29 cellular contexts compared by ENCODE assay signal in the genomic region with DNA sequence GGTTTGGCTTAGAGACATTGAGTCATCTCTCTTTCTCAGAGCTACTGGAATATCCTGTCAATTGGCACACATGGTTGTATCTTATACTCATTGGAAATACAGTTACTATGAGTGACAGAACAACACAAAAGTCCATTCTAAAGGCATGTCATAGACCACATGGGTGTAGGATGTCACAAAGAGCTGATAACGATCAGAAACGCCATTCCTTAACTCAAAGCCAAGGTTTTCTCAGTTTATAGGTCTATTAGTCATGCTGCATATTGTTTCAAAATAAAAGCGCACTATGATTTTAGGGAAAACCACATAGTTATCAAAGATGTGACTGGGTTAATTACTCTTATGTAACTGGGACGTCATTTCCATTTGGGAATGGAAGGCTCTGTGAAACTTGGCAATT.
DNase-seq lines count a peak whose midpoint lies in the region; ATAC-seq and TF ChIP-seq lines count a peak whose summit lies in the region.
"Had no signal": no experiment of that assay in that cellular context is flagged by ENCODE, and none has a peak within 500 bp of the region (broad histone marks: within the 10 kb centered on the region; RNA-seq: fewer than 3 reads in every experiment).

No MANE protein-coding gene starts in this region.

- peak; percentile 95 for ATAC-seq in RWPE2 (ENCODE audit: low read depth)
- ATAC-seq in activated T-cell treated with anti-CD3 and anti-CD28 coated beads, Interleukin-2, amount 50 U/mL, for 72 hours (replicated peaks in 1 of 2): no peak
- ATAC-seq: mucosa of descending colon, psoas muscle, T-helper 17 cell had no signal

- no peaks in the 10 kb centered on the region for H3K36me3 ChIP-seq in RWPE2 (ENCODE audit: low read depth)
- H3K36me3 ChIP-seq: left ventricle myocardium inferior, SJCRH30, stomach, upper lobe of left lung had no signal

- peak; percentile 65 for DNase-seq in A172 (ENCODE audit: low spot score)
- DNase-seq in H4 (ENCODE audit: low spot score): peak; percentile 56
- DNase-seq in RWPE2 (ENCODE audit: low spot score): no peak
- DNase-seq in epithelial cell of prostate (ENCODE audit: low read depth, low spot score): peak; percentile 74
- DNase-seq in AG08396 (ENCODE audit: low spot score): no peak
- DNase-seq in activated T-cell treated with anti-CD3 and anti-CD28 coated beads, Interleukin-2, amount 50 U/mL, for 72 hours: no peak
- no peak for DNase-seq in hypothalamus (lab: John Stamatoyannopoulos, UW)
- no peak for DNase-seq in NOMO-1 treated with dmso at 0.1 percent for 144 hours (lab: John Stamatoyannopoulos, UW; ENCODE audit: unreplicated experiment)
- DNase-seq: 8988T; activated CD4-positive, alpha-beta memory T cell treated with anti-CD3 and anti-CD28 coated beads for 36 hours; activated naive CD4-positive, alpha-beta T cell treated with anti-CD3 and anti-CD28 coated beads for 36 hours; activated T-cell treated with anti-CD3 and anti-CD28 coated beads, Interleukin-2, amount 50 U/mL, for 1 hour; dermis blood vessel endothelial cell; DMS53; left ventricle myocardium inferior; mucosa of descending colon; NCI-H1417; NCI-H526 treated with DMSO at 0.1 percent for 48 hours; psoas muscle; small intestine; stimulated activated CD4-positive, alpha-beta T cell treated with anti-CD3 and anti-CD28 coated beads, Interleukin-2, amount 100 ng/mL, for 48 hours; stomach; T-helper 17 cell; upper lobe of left lung had no signal

- no peaks in the 10 kb centered on the region for H3K4me1 Mint-ChIP-seq in activated T-cell treated with anti-CD3 and anti-CD28 coated beads, Interleukin-2, amount 50 U/mL, for 72 hours (ENCODE audit: low read depth)
- H3K4me1 Mint-ChIP-seq: brain, CD14-positive monocyte, neural crest cell, T-helper 17 cell had no signal

- H3K9me3 ChIP-seq in RWPE2 (ENCODE audit: severe bottlenecking): no peaks in the 10 kb centered on the region
- H3K9me3 ChIP-seq: left ventricle myocardium inferior, mucosa of descending colon, psoas muscle, SJCRH30, stomach, upper lobe of left lung had no signal

- TF ChIP-seq CTCF in RWPE2 (IDR thresholded peaks at IDR 0.05; ENCODE audit: poor library complexity, severe bottlenecking): no peak

- peaks cover 22% of the 10 kb centered on the region for H3K27me3 Mint-ChIP-seq in activated T-cell treated with anti-CD3 and anti-CD28 coated beads, Interleukin-2, amount 50 U/mL, for 72 hours (ENCODE audit: low read depth)

- H3K27ac Mint-ChIP-seq in activated T-cell treated with anti-CD3 and anti-CD28 coated beads, Interleukin-2, amount 50 U/mL, for 72 hours: no peak overlapping the region
- H3K27ac Mint-ChIP-seq: activated CD4-positive, alpha-beta memory T cell treated with anti-CD3 and anti-CD28 coated beads for 36 hours; activated naive CD4-positive, alpha-beta T cell treated with anti-CD3 and anti-CD28 coated beads for 36 hours; brain; CD14-positive monocyte; T-helper 17 cell had no signal

- no peak overlapping the region for H3K4me3 ChIP-seq in RWPE2 (ENCODE audit: severe bottlenecking)
- H3K4me3 ChIP-seq: left ventricle myocardium inferior, mucosa of descending colon, psoas muscle, SJCRH30, stomach, upper lobe of left lung had no signal

- H3K9me3 Mint-ChIP-seq in activated T-cell treated with anti-CD3 and anti-CD28 coated beads, Interleukin-2, amount 50 U/mL, for 72 hours: peaks cover 0 to 4% of the 10 kb centered on the region in 2 donors
- H3K9me3 Mint-ChIP-seq: activated CD4-positive, alpha-beta memory T cell treated with anti-CD3 and anti-CD28 coated beads for 36 hours; activated naive CD4-positive, alpha-beta T cell treated with anti-CD3 and anti-CD28 coated beads for 36 hours; brain had no signal

- H3K27me3 ChIP-seq in RWPE2 (ENCODE audit: insufficient read depth, poor library complexity, severe bottlenecking): peaks cover 6% of the 10 kb centered on the region
- H3K27me3 ChIP-seq: SJCRH30, stomach, upper lobe of left lung had no signal

- H3K4me1 ChIP-seq in RWPE2 (ENCODE audit: insufficient read depth, poor library complexity, severe bottlenecking): peaks cover 4% of the 10 kb centered on the region
- H3K4me1 ChIP-seq: left ventricle myocardium inferior, psoas muscle, stomach, upper lobe of left lung had no signal

- H3K27ac ChIP-seq in RWPE2 (ENCODE audit: poor library complexity, severe bottlenecking) (no peak overlapping the region), epithelial cell of prostate (no peak overlapping the region)
- H3K27ac ChIP-seq: left ventricle myocardium inferior, psoas muscle, SJCRH30, stomach, upper lobe of left lung, VCaP had no signal

- no peaks in the 10 kb centered on the region for H3K36me3 Mint-ChIP-seq in activated T-cell treated with anti-CD3 and anti-CD28 coated beads, Interleukin-2, amount 50 U/mL, for 72 hours (ENCODE audit: insufficient read depth in 2 of 2)
- H3K36me3 Mint-ChIP-seq: activated CD4-positive, alpha-beta memory T cell treated with anti-CD3 and anti-CD28 coated beads for 36 hours; brain; CD14-positive monocyte had no signal

- no peak overlapping the region for H3K4me3 Mint-ChIP-seq in activated T-cell treated with anti-CD3 and anti-CD28 coated beads, Interleukin-2, amount 50 U/mL, for 72 hours
- H3K4me3 Mint-ChIP-seq: activated CD4-positive, alpha-beta memory T cell treated with anti-CD3 and anti-CD28 coated beads for 36 hours; activated naive CD4-positive, alpha-beta T cell treated with anti-CD3 and anti-CD28 coated beads for 36 hours; brain; CD14-positive monocyte; neural crest cell; T-helper 17 cell had no signal

Comparison
In these comparisons a context has a peak if more than half of its experiments do, and no peak if none do; other contexts are left out.
1. DNase-seq: peak in A172 (single experiment), H4 (single experiment) and epithelial cell of prostate (single experiment); none in RWPE2 (single experiment), AG08396 (single experiment), activated T-cell treated with anti-CD3 and anti-CD28 coated beads, Interleukin-2, amount 50 U/mL, for 72 hours (0 of 2), hypothalamus (0 of 51) and NOMO-1 treated with dmso at 0.1 percent for 144 hours (single experiment).